In the genomic region with DNA sequence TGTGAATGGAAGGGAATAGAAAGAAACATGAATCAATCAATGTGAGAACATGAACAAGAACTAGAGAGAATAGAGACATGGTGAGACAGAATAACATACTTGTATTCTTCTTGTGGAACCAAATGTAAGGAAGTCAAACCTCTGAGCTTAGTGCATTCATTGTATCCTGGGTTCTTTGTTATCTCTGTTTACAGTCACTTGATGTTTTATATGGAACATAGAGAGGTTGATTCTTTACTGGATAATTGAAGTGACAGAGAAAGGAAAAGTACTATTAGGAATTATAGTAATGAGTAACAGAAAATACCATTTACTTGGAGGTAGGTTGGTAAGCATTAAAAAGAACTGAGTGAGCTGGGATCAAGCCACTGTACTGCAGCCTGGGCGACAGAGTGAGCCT, we compare ENCODE assay signal across 10 cellular contexts. TPM values are rescaled to one million over a fixed set of nuclear protein-coding genes. Genes with fewer than 3 reads are reported as not detected.
DNase-seq lines count a peak whose midpoint lies in the region; ATAC-seq and TF ChIP-seq lines count a peak whose summit lies in the region.
"Had no signal": no experiment of that assay in that cellular context is flagged by ENCODE, and none has a peak within 500 bp of the region (broad histone marks: within the 10 kb centered on the region; RNA-seq: fewer than 3 reads in every experiment).

No MANE protein-coding gene starts in this region.

- TF ChIP-seq CTCF in HFFc6 (IDR thresholded peaks at IDR 0.05) (no peak), VCaP (conservative IDR thresholded peaks at IDR 0.05) (no peak), nephron (IDR thresholded peaks at IDR 0.05; ENCODE audit: unreplicated experiment in 3 of 3) (no peak)

- H3K27me3 Mint-ChIP-seq in HFFc6 (ENCODE audit: insufficient read depth) (peaks cover 4% of the 10 kb centered on the region), nephron (ENCODE audit: low read depth) (peaks cover 12% of the 10 kb centered on the region)
- H3K27me3 Mint-ChIP-seq: progenitor cell of endocrine pancreas had no signal

- DNase-seq in DMS153 (lab: John Stamatoyannopoulos, UW) (peak; percentile 37), HFFc6 (no peak)
- DNase-seq: activated naive CD4-positive, alpha-beta T cell treated with Interleukin-2 at 50 U/mL for 16 hours had no signal

- ATAC-seq in GM18907 (IDR thresholded peaks at IDR 0.05; ENCODE audit: unreplicated experiment) (no peak), HG03571 (IDR thresholded peaks at IDR 0.05; ENCODE audit: unreplicated experiment) (no peak), HG03025 (IDR thresholded peaks at IDR 0.05; ENCODE audit: low FRiP score, unreplicated experiment) (no peak), GM21619 (IDR thresholded peaks at IDR 0.05; ENCODE audit: unreplicated experiment) (no peak)

- H3K4me1 Mint-ChIP-seq in HFFc6 (ENCODE audit: low read depth) = no peaks in the 10 kb centered on the region; the same call in 1 of the 2 replicates
- peaks cover 9% of the 10 kb centered on the region for H3K4me1 Mint-ChIP-seq in nephron

- H3K27ac Mint-ChIP-seq in HFFc6 = peak overlapping the region; percentile 1; the same call in 1 of the 2 replicates
- H3K27ac Mint-ChIP-seq in nephron = peak overlapping the region; percentile 5 to 67 (median 37)
- H3K27ac Mint-ChIP-seq: progenitor cell of endocrine pancreas had no signal

- peaks cover 14% of the 10 kb centered on the region for H3K36me3 Mint-ChIP-seq in HFFc6 (ENCODE audit: low read depth)
- no peaks in the 10 kb centered on the region for H3K36me3 Mint-ChIP-seq in nephron (ENCODE audit: low read depth)

- no peak overlapping the region; the same call in 1 of the 2 replicates for H3K4me3 Mint-ChIP-seq in HFFc6
- peak overlapping the region; percentile 57 to 74 (median 58) for H3K4me3 Mint-ChIP-seq in nephron

- H3K9me3 Mint-ChIP-seq in HFFc6 (no peaks in the 10 kb centered on the region), nephron (no peaks in the 10 kb centered on the region)

- peak overlapping the region; percentile 94 for H3K27ac ChIP-seq in VCaP

RNA-seq across cellular contexts. Expression of gene WNK1, which starts 2.5 kb away (rescaled TPM):
- total RNA-seq in HFFc6 (2021; fragmentation: NEBNext Ultra II Directional; extraction: Animal tissue kit (Norgen Biotek cat#: 25700)) = 100 to 1,000 TPM in 2 of 6 experiments, 10 to 100 TPM in 4; 79.5 to 106 (median 94.3) TPM
